In the genomic region with DNA sequence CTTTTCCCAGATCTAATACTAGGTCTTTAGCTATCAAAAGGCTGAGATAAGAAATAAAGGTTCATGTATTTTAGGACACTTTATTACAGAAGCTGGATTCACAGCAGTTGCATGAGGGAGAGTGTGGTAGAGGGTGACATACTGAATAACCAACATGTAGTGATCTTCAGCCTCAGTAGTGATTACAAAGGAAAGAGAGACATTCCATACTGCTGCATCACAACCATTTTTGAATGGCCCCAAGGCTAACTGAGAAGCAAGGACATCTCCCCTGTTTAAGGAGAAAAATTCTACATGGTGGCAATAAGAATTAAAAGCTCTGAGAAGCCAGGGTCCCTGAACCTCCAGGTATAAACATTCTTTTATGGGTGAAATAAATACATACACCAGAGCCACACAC, we compare ENCODE assay signal across 17 cellular contexts. TPM values are rescaled to one million over a fixed set of nuclear protein-coding genes. Genes with fewer than 3 reads are reported as not detected.
DNase-seq lines count a peak whose midpoint lies in the region; TF ChIP-seq lines count a peak whose summit lies in the region.
"Had no signal": no experiment of that assay in that cellular context is flagged by ENCODE, and none has a peak within 500 bp of the region (broad histone marks: within the 10 kb centered on the region; RNA-seq: fewer than 3 reads in every experiment).

No MANE protein-coding gene starts in this region.

- no peaks in the 10 kb centered on the region for H3K36me3 Mint-ChIP-seq in Calu3 (ENCODE audit: insufficient read depth, unreplicated experiment)

- TF ChIP-seq CTCF in AG10803 (conservative IDR thresholded peaks at IDR 0.05; ENCODE audit: low read length) = no peak
- no peak for TF ChIP-seq CTCF in cardiac fibroblast (IDR thresholded peaks at IDR 0.05; ENCODE audit: low read depth, low read length)
- TF ChIP-seq CTCF in kidney epithelial cell (IDR thresholded peaks at IDR 0.05; ENCODE audit: insufficient read depth, low read length, poor library complexity, severe bottlenecking) = no peak
- TF ChIP-seq CTCF in Calu3 (IDR thresholded peaks at IDR 0.05; ENCODE audit: unreplicated experiment) = no peak

- no peaks in the 10 kb centered on the region for H3K27me3 Mint-ChIP-seq in Calu3 (ENCODE audit: unreplicated experiment)

- CTCF ChIA-PET in Calu3 (lab: Charles Lee) = no interaction called here

- H3K4me3 ChIP-seq in AG10803 (ENCODE audit: low read length) (no peak overlapping the region), cardiac fibroblast (replicated peaks in 1 of 2; ENCODE audit: low read depth in 2 of 2, low read length in 2 of 2) (no peak overlapping the region), kidney epithelial cell (ENCODE audit: low read depth, low read length) (no peak overlapping the region)
- H3K4me3 ChIP-seq: HAP-1, tibial nerve had no signal

- peak; percentile 73 for DNase-seq in AG10803 (ENCODE audit: low read depth)
- peak; percentile 44 for DNase-seq in NCI-H226
- DNase-seq in cardiac fibroblast (ENCODE audit: low read depth in 2 of 2) = peak; percentile 33 to 65
- peak; percentile 21 for DNase-seq in kidney epithelial cell (ENCODE audit: low read depth)
- DNase-seq in Calu3 = no peak
- no peak for DNase-seq in midbrain (lab: John Stamatoyannopoulos, UW)
- DNase-seq in cerebellum (ENCODE audit: low spot score) = no peak
- no peak for DNase-seq in SKM-1 (lab: John Stamatoyannopoulos, UW; ENCODE audit: unreplicated experiment)
- DNase-seq: activated CD4-positive, alpha-beta T cell treated with anti-CD3 and anti-CD28 coated beads for 48 hours; activated T-cell treated with anti-CD3 and anti-CD28 coated beads, Interleukin-2, amount 50 U/mL, for 72 hours; BE2C; GF-D8; OCI-M1 had no signal

- H3K4me3 Mint-ChIP-seq in Calu3 (ENCODE audit: low read depth, unreplicated experiment) = no peak overlapping the region
- H3K4me3 Mint-ChIP-seq: activated T-cell treated with anti-CD3 and anti-CD28 coated beads, Interleukin-2, amount 50 U/mL, for 72 hours; T-helper 1 cell treated with Interleukin-12 subunit alpha and Interleukin-12 subunit beta and Interleukin-4 antibody, amounts not matched to agents 30 μg/mL and 1 μg/mL, for 36 hours had no signal

- no peaks in the 10 kb centered on the region for H3K36me3 ChIP-seq in kidney epithelial cell (ENCODE audit: control insufficient read depth, insufficient read depth, low read length)
- H3K36me3 ChIP-seq: BE2C had no signal

- H3K27ac Mint-ChIP-seq in Calu3 (ENCODE audit: unreplicated experiment) = no peak overlapping the region
- H3K27ac Mint-ChIP-seq: activated T-cell treated with anti-CD3 and anti-CD28 coated beads, Interleukin-2, amount 50 U/mL, for 72 hours; T-helper 1 cell treated with Interleukin-12 subunit alpha and Interleukin-12 subunit beta and Interleukin-4 antibody, amounts not matched to agents 30 μg/mL and 1 μg/mL, for 36 hours had no signal

- H3K4me1 Mint-ChIP-seq in Calu3 (ENCODE audit: low read depth, unreplicated experiment) = no peaks in the 10 kb centered on the region

- no peaks in the 10 kb centered on the region for H3K27me3 ChIP-seq in kidney epithelial cell (ENCODE audit: control insufficient read depth, insufficient read depth, low read length)
- H3K27me3 ChIP-seq: BE2C, tibial nerve had no signal

- no peaks in the 10 kb centered on the region for H3K9me3 Mint-ChIP-seq in Calu3 (ENCODE audit: low read depth, unreplicated experiment)
- H3K9me3 Mint-ChIP-seq: activated T-cell treated with anti-CD3 and anti-CD28 coated beads, Interleukin-2, amount 50 U/mL, for 72 hours; T-helper 1 cell treated with Interleukin-12 subunit alpha and Interleukin-12 subunit beta and Interleukin-4 antibody, amounts not matched to agents 30 μg/mL and 1 μg/mL, for 36 hours had no signal

- intact Hi-C loops in Calu3 (cut with micrococcal nuclease; ENCODE audit: unreplicated experiment) = no loop called here

- no TSS peak for BruUV-seq in Calu3 (replicated peaks; lab: Mats Ljungman, UMichigan)

RNA-seq across cellular contexts. Expression of gene COG5, which starts 35.3 kb away (rescaled TPM):
- total RNA-seq in kidney epithelial cell (34.0 and 37.1 TPM in 2 replicates), Calu3 (2022) (21.4 and 23.6 TPM in 2 replicates), cerebellum (34.9 TPM)

RNA-seq across cellular contexts. Expression of gene DUS4L, which starts 35.3 kb away (rescaled TPM):
- total RNA-seq in kidney epithelial cell (16.4 and 19.6 TPM in 2 replicates), Calu3 (2022) (9.3 and 9.9 TPM in 2 replicates), cerebellum (15.7 TPM)

RNA-seq across cellular contexts. Expression of gene BCAP29, which starts 51.6 kb away (rescaled TPM):
- total RNA-seq in kidney epithelial cell (62.2 and 64.3 TPM in 2 replicates), Calu3 (2022) (16.5 and 17.6 TPM in 2 replicates), cerebellum (40.3 TPM)

RNA-seq across cellular contexts. Expression of gene GPR22, which starts 58.6 kb away (rescaled TPM):
- total RNA-seq in kidney epithelial cell (not detected in 2 replicates), Calu3 (2022) (not detected in 2 replicates), cerebellum (6.9 TPM)
- total RNA-seq: activated T-cell treated with anti-CD3 and anti-CD28 coated beads, Interleukin-2, amount 50 U/mL, for 72 hours; mesenteric fat pad; tibial nerve had no signal

Comparison
In these comparisons a context has a peak if more than half of its experiments do, and no peak if none do; other contexts are left out.
1. DNase-seq: peak in AG10803 (single experiment), NCI-H226 (single experiment), cardiac fibroblast (2 of 2) and kidney epithelial cell (single experiment); none in Calu3 (single experiment), midbrain (single experiment), cerebellum (single experiment) and SKM-1 (single experiment).